Comparison of ENCODE assay signal across 8 cellular contexts in the genomic region with DNA sequence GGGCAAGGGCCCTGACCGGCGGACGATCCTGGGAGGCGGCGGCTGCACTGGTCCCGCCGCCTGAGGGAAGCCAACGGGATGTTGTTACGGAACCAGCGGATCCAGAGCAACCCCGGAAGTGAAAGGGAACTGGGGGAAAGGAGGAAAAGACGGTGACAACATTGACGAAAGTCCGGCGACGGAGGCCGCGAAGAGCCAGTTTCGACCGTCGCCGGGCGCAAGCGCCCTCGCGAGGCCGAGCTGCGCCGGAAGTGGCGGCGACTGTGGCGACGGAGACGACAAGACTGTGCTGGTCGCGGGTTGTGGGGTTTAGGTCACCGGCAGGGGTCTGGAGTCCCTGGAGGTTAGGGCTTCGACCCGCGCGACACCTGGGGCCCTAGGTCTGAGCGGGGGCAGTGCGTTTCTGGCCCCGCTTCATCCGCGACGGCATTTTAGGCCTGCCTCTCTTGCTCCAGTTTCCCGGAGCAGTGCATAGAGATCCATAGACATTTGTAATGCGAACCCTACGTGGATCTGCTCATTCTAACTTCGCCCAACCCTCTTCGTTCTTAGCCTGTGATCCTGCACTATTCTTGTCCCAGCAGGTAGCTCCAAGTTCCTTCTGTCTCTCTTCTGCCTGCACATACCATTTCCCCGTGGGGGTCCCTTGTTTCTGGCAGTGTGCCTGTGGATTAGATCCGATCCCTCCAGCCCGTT. TPM values are rescaled to one million over a fixed set of nuclear protein-coding genes. Genes with fewer than 3 reads are reported as not detected.
DNase-seq lines count a peak whose midpoint lies in the region; ATAC-seq and TF ChIP-seq lines count a peak whose summit lies in the region.

Gene BOD1L1, minus strand, starts transcription at position 120 of the 696 bp plus-strand sequence. CDS start 138 bp downstream, outside the sequence.

- peaks cover 4% of the 10 kb centered on the region for H3K79me1 ChIP-seq in H9 (ENCODE audit: insufficient read depth, low read depth, low read length, poor library complexity, severe bottlenecking)

- ATAC-seq in gastroesophageal sphincter, result peak; percentile 95

- no CpG with 5 or more reads among the region's 55 CpGs for WGBS in H9 (ENCODE audit: extremely low coverage, insufficient read length, low lambda C conversion rate)
- 0% methylated on average over 3 to 30 of the region's 55 CpGs for WGBS in gastroesophageal sphincter (ENCODE audit: low coverage in 1 of 2), 2 donors

- H3K56ac ChIP-seq in H9 (ENCODE audit: insufficient read length, low read depth, low read length), result no peak within 1 kb of the TSS

- H3K27me3 Mint-ChIP-seq in H9 (ENCODE audit: low read depth), result no peaks in the 10 kb centered on the region

- no peaks in the 10 kb centered on the region for H4K20me1 ChIP-seq in H9 (ENCODE audit: control insufficient read depth, insufficient read depth, insufficient read length)

- H3K4me1 ChIP-seq in H9 (ENCODE audit: insufficient read depth, low read length) (peaks cover 5% of the 10 kb centered on the region; the same call in 1 of the 2 replicates), gastroesophageal sphincter (peaks cover 3 to 48% (median 9%) of the 10 kb centered on the region in 3 donors), neutrophil (ENCODE audit: control insufficient read depth in 1 of 2, insufficient read depth in 1 of 2, low read depth in 1 of 2, low read length in 1 of 2) (peaks cover 27 to 41% of the 10 kb centered on the region in 2 experiments)

- H3K9me3 Mint-ChIP-seq in H9, result peaks cover 0 to 3% of the 10 kb centered on the region in 2 experiments; a peak in 1 of 5 replicates

- no peak within 1 kb of the TSS for H2BK20ac ChIP-seq in H9 (ENCODE audit: low read depth, low read length, poor library complexity, severe bottlenecking)

- TF ChIP-seq CTCF in H9 (conservative IDR thresholded peaks at IDR 0.05), result peak; percentile 58
- peak in 3 of 4 experiments; percentile 36 to 68 (median 44) for TF ChIP-seq CTCF in gastroesophageal sphincter (IDR thresholded peaks at IDR 0.05)
- peak; percentile 73 for TF ChIP-seq CTCF in neutrophil (IDR thresholded peaks at IDR 0.05)

- no peak within 1 kb of the TSS for H2AK5ac ChIP-seq in H9 (ENCODE audit: insufficient read length, low read length)

- peaks cover 5% of the 10 kb centered on the region for H3K23me2 ChIP-seq in H9 (ENCODE audit: insufficient read length, low read depth, low read length, poor library complexity, severe bottlenecking)

- H3K9me3 ChIP-seq in H9 (ENCODE audit: control insufficient read depth, low read depth, low read length), result no peaks in the 10 kb centered on the region
- H3K9me3 ChIP-seq in gastroesophageal sphincter, result no peaks in the 10 kb centered on the region
- no peaks in the 10 kb centered on the region for H3K9me3 ChIP-seq in neutrophil

- no peaks in the 10 kb centered on the region for H3K27me3 ChIP-seq in H9 (ENCODE audit: insufficient read depth, low read length)
- no peaks in the 10 kb centered on the region for H3K27me3 ChIP-seq in gastroesophageal sphincter
- peaks cover 22% of the 10 kb centered on the region for H3K27me3 ChIP-seq in neutrophil

- H3T11ph ChIP-seq in H9 (ENCODE audit: low read length), result no peak within 1 kb of the TSS

- H2BK5ac ChIP-seq in H9 (ENCODE audit: insufficient read length, low read length), result no peak within 1 kb of the TSS

- peak within 1 kb of the TSS; percentile 45 for H3K18ac ChIP-seq in H9 (ENCODE audit: insufficient read length, low read depth, low read length)

- H3K23ac ChIP-seq in H9 (ENCODE audit: insufficient read length, low read depth, low read length), result no peak within 1 kb of the TSS

- TF ChIP-seq EP300 in gastroesophageal sphincter (IDR thresholded peaks at IDR 0.05), result no peak

- H3K14ac ChIP-seq in H9 (ENCODE audit: insufficient read depth, low read length), result peak within 1 kb of the TSS; percentile 55; the same call in 1 of the 2 replicates

- H3K79me2 ChIP-seq in H9 (ENCODE audit: insufficient read depth, low read length), result peaks cover 17% of the 10 kb centered on the region; the same call in 1 of the 2 replicates

- H3K9ac ChIP-seq in H9 (ENCODE audit: extremely low read depth, insufficient read length, low read length), result peak within 1 kb of the TSS; percentile 88

- H2BK120ac ChIP-seq in H9 (ENCODE audit: low read depth, low read length, poor library complexity, severe bottlenecking), result no peak within 1 kb of the TSS

- peak; percentile 70 to 86 for TF ChIP-seq POLR2A in gastroesophageal sphincter (IDR thresholded peaks at IDR 0.05)

- H4K5ac ChIP-seq in H9 (ENCODE audit: insufficient read length, low read depth, low read length), result peak within 1 kb of the TSS; percentile 47

- H3K4me3 Mint-ChIP-seq in H9, result peak within 1 kb of the TSS; percentile 89 to 96

- no peak within 1 kb of the TSS for H3K4ac ChIP-seq in H9 (ENCODE audit: low read depth, low read length)

- peak within 1 kb of the TSS; percentile 99 for H3K4me2 ChIP-seq in H9 (ENCODE audit: insufficient read depth, insufficient read length, low read length)

- H3K4me1 Mint-ChIP-seq in H9, result peaks cover 9 to 16% of the 10 kb centered on the region in 2 experiments

- H3K4me3 ChIP-seq in gastroesophageal sphincter (peak within 1 kb of the TSS; percentile 61 to 85), neutrophil (ENCODE audit: low read depth in 1 of 2, low read length in 1 of 2) (peak within 1 kb of the TSS; percentile 81 to 97)

- no peaks in the 10 kb centered on the region for H3K36me3 ChIP-seq in gastroesophageal sphincter
- peaks cover 4% of the 10 kb centered on the region for H3K36me3 ChIP-seq in neutrophil

- H3K27ac Mint-ChIP-seq in H9, result peak within 1 kb of the TSS; percentile 90 to 97 (median 94)

- no peak within 1 kb of the TSS for H2BK12ac ChIP-seq in H9 (ENCODE audit: insufficient read length, low read depth, low read length)

- DNase-seq in GDM1 (lab: John Stamatoyannopoulos, UW), result peak; percentile 84
- peak; percentile 91 for DNase-seq in H9
- peak; percentile 90 for DNase-seq in M059J (ENCODE audit: low read depth)
- peak; percentile 90 for DNase-seq in SIG-M5 treated with dmso at 0.1 percent for 504 hours (lab: John Stamatoyannopoulos, UW; ENCODE audit: unreplicated experiment)
- DNase-seq in activated gamma-delta T cell treated with anti-CD3 and anti-CD28 coated beads, Interleukin-2, amount 50 U/mL, for 16 hours (ENCODE audit: low read depth), result peak; percentile 54
- peak; percentile 47 to 93 (median 87) for DNase-seq in substantia nigra (lab: John Stamatoyannopoulos, UW)

- no peak within 1 kb of the TSS for H4K8ac ChIP-seq in H9 (replicated peaks; ENCODE audit: insufficient read length, low read depth, low read length)

- H4K91ac ChIP-seq in H9 (ENCODE audit: insufficient read length, low read depth, low read length), result no peak within 1 kb of the TSS

- peak within 1 kb of the TSS; percentile 3 for H3K27ac ChIP-seq in H9 (ENCODE audit: insufficient read length, low read depth, low read length)
- H3K27ac ChIP-seq in gastroesophageal sphincter, result peak within 1 kb of the TSS; percentile 77 to 96 (median 92)
- peak within 1 kb of the TSS; percentile 93 for H3K27ac ChIP-seq in neutrophil
- peak within 1 kb of the TSS; percentile 95 for H3K27ac ChIP-seq in substantia nigra (ENCODE audit: low read depth, low read length, poor library complexity, severe bottlenecking)

- no peaks in the 10 kb centered on the region for H3K36me3 Mint-ChIP-seq in H9 (ENCODE audit: insufficient read depth in 1 of 3, low read depth in 3 of 3)

- H2BK15ac ChIP-seq in H9 (ENCODE audit: low read depth, low read length), result no peak within 1 kb of the TSS

- peak within 1 kb of the TSS; percentile 41 for H2AFZ ChIP-seq in H9 (ENCODE audit: low read length)

RNA-seq across cellular contexts. Expression of gene BOD1L1, which starts in this region (rescaled TPM):
- total RNA-seq in H9 (2021) (32.7 and 37.8 TPM in 2 replicates), gastroesophageal sphincter (10 to 100 TPM; 34.6 to 45.3 (median 35.4) TPM)
- total RNA-seq in M059J (2014; rRNA removed; shearing (Covaris generic)), result 8.3 and 15.1 TPM in 2 replicates

Comparison
In these comparisons a context has a peak if more than half of its experiments do, and no peak if none do; other contexts are left out.
1. Peak in every context shown above with its lines: DNase-seq, ATAC-seq, H3K4me3 ChIP-seq and H3K27ac ChIP-seq.
2. H3K27ac ChIP-seq: peak in every context shown above with its lines; median percentile 95 in substantia nigra; 93 in neutrophil; 92 in gastroesophageal sphincter; 3 in H9.